In the genomic region with DNA sequence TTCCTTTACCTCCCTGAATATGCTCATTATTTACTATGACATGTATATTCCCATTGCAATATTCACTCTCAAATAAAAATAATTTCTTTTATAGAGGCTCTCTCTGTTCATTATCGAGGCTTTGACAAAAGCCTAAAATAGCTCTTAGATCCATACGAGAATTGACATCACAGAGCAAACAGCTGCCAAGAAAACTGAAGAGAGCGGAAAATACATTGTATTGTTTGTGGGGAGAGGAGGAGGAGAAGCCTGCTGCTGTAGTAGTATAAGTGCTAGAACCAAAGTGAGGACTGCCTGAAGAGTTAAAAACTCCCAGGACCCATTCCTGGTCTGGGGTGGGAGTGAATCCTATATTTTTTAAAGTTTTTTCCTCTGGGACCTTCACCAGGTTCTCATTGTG, we compare ENCODE assay signal across 30 cellular contexts.
DNase-seq lines count a peak whose midpoint lies in the region; TF ChIP-seq lines count a peak whose summit lies in the region.
"Had no signal": no experiment of that assay in that cellular context is flagged by ENCODE, and none has a peak within 500 bp of the region (broad histone marks: within the 10 kb centered on the region; RNA-seq: fewer than 3 reads in every experiment).

No MANE protein-coding gene starts in this region.

- DNase-seq in Calu3 = no peak
- peak; percentile 42 for DNase-seq in NCI-H146 treated with DMSO at 0.1 percent for 48 hours (lab: John Stamatoyannopoulos, UW; ENCODE audit: unreplicated experiment)
- peak; percentile 51 for DNase-seq in NCI-H748 treated with DMSO at 0.1 percent for 48 hours (lab: John Stamatoyannopoulos, UW)
- DNase-seq in lung microvascular endothelial cell (ENCODE audit: low read depth in 2 of 2) = peak; percentile 65 to 83
- no peak for DNase-seq in T-helper 9 cell
- no peak for DNase-seq in foreskin fibroblast
- DNase-seq in mucosa of gallbladder (ENCODE audit: low spot score) = no peak
- DNase-seq: activated CD4-positive, alpha-beta T cell treated with anti-CD3 and anti-CD28 coated beads for 4 hours; activated CD8-positive, alpha-beta T cell treated with anti-CD3 and anti-CD28 coated beads, Interleukin-2, amount 10 ng/mL, durations not matched to agents 7 days and 5 days; activated naive CD4-positive, alpha-beta T cell treated with anti-CD3 and anti-CD28 coated beads, Interleukin-2, amount 10 ng/mL, durations not matched to agents 7 days and 5 days; AML-193; brain microvascular endothelial cell; CD8-positive, alpha-beta T cell; HFFc6; hypothalamus; IMR-90; left cardiac atrium; mucosa of descending colon; MV-4-11; NCI-H2029 treated with DMSO at 0.1 percent for 48 hours; NCI-H526 treated with DMSO at 0.1 percent for 48 hours; ovary; SIG-M5; small intestine; stimulated activated naive CD4-positive, alpha-beta T cell treated with Interleukin-2 at 50 U/mL for 16 hours; T1000; WERI-Rb-1 had no signal

- no peaks in the 10 kb centered on the region for H3K36me3 Mint-ChIP-seq in Calu3 (ENCODE audit: insufficient read depth, unreplicated experiment)
- H3K36me3 Mint-ChIP-seq: activated naive CD4-positive, alpha-beta T cell treated with anti-CD3 and anti-CD28 coated beads, Interleukin-2, amount 10 ng/mL, durations not matched to agents 7 days and 5 days; CD8-positive, alpha-beta T cell had no signal

- H3K9me3 Mint-ChIP-seq in Calu3 (ENCODE audit: low read depth, unreplicated experiment) = peaks cover 6% of the 10 kb centered on the region

- CTCF ChIA-PET in Calu3 (lab: Charles Lee) = no interaction called here

- no TSS peak for BruUV-seq in Calu3 (replicated peaks; lab: Mats Ljungman, UMichigan)

- no peak overlapping the region for H3K4me3 ChIP-seq in foreskin fibroblast (ENCODE audit: low read depth in 1 of 2, low read length in 2 of 2)
- H3K4me3 ChIP-seq: lung, mucosa of descending colon, ovary had no signal

- intact Hi-C loops in Calu3 (cut with micrococcal nuclease; ENCODE audit: unreplicated experiment) = no loop called here

- TF ChIP-seq CTCF in Calu3 (IDR thresholded peaks at IDR 0.05; ENCODE audit: unreplicated experiment) (no peak), foreskin fibroblast (IDR thresholded peaks at IDR 0.05; ENCODE audit: low read depth, low read length) (no peak)

- peak overlapping the region; percentile 46 for H3K27ac Mint-ChIP-seq in Calu3 (ENCODE audit: unreplicated experiment)
- H3K27ac Mint-ChIP-seq: activated CD8-positive, alpha-beta T cell treated with anti-CD3 and anti-CD28 coated beads, Interleukin-2, amount 10 ng/mL, durations not matched to agents 7 days and 5 days; activated naive CD4-positive, alpha-beta T cell treated with anti-CD3 and anti-CD28 coated beads, Interleukin-2, amount 10 ng/mL, durations not matched to agents 7 days and 5 days; activated T-helper 17 cell treated with anti-CD3 and anti-CD28 coated beads, Interleukin-2, amount 50 U/mL, for 72 hours; CD8-positive, alpha-beta T cell; HFFc6; natural killer cell treated with Interleukin-12 subunit alpha and Interleukin-12 subunit beta and Interleukin-15 and Interleukin-18, amount 100 ng/mL, for 72 hours had no signal

- no peaks in the 10 kb centered on the region for H3K27me3 Mint-ChIP-seq in Calu3 (ENCODE audit: unreplicated experiment)
- H3K27me3 Mint-ChIP-seq: activated naive CD4-positive, alpha-beta T cell treated with anti-CD3 and anti-CD28 coated beads, Interleukin-2, amount 10 ng/mL, durations not matched to agents 7 days and 5 days; activated T-helper 17 cell treated with anti-CD3 and anti-CD28 coated beads, Interleukin-2, amount 50 U/mL, for 72 hours; natural killer cell treated with Interleukin-12 subunit alpha and Interleukin-12 subunit beta and Interleukin-15 and Interleukin-18, amount 100 ng/mL, for 72 hours had no signal

- no peak overlapping the region for H3K4me3 Mint-ChIP-seq in Calu3 (ENCODE audit: low read depth, unreplicated experiment)
- H3K4me3 Mint-ChIP-seq: activated CD8-positive, alpha-beta T cell treated with anti-CD3 and anti-CD28 coated beads, Interleukin-2, amount 10 ng/mL, durations not matched to agents 7 days and 5 days; activated naive CD4-positive, alpha-beta T cell treated with anti-CD3 and anti-CD28 coated beads, Interleukin-2, amount 10 ng/mL, durations not matched to agents 7 days and 5 days; activated T-helper 17 cell treated with anti-CD3 and anti-CD28 coated beads, Interleukin-2, amount 50 U/mL, for 72 hours; CD8-positive, alpha-beta T cell; HFFc6; natural killer cell treated with Interleukin-12 subunit alpha and Interleukin-12 subunit beta and Interleukin-15 and Interleukin-18, amount 100 ng/mL, for 72 hours had no signal

- H3K4me1 Mint-ChIP-seq in Calu3 (ENCODE audit: low read depth, unreplicated experiment) = peaks cover 49% of the 10 kb centered on the region
- H3K4me1 Mint-ChIP-seq: activated naive CD4-positive, alpha-beta T cell treated with anti-CD3 and anti-CD28 coated beads, Interleukin-2, amount 10 ng/mL, durations not matched to agents 7 days and 5 days; activated T-helper 17 cell treated with anti-CD3 and anti-CD28 coated beads, Interleukin-2, amount 50 U/mL, for 72 hours had no signal

Comparison
In these comparisons a context has a peak if more than half of its experiments do, and no peak if none do; other contexts are left out.
1. DNase-seq: peak in NCI-H146 treated with DMSO at 0.1 percent for 48 hours (single experiment), NCI-H748 treated with DMSO at 0.1 percent for 48 hours (single experiment) and lung microvascular endothelial cell (2 of 2); none in Calu3 (single experiment), T-helper 9 cell (single experiment), foreskin fibroblast (0 of 2) and mucosa of gallbladder (single experiment).